1 cellular context compared by ENCODE assay signal in the genomic region with DNA sequence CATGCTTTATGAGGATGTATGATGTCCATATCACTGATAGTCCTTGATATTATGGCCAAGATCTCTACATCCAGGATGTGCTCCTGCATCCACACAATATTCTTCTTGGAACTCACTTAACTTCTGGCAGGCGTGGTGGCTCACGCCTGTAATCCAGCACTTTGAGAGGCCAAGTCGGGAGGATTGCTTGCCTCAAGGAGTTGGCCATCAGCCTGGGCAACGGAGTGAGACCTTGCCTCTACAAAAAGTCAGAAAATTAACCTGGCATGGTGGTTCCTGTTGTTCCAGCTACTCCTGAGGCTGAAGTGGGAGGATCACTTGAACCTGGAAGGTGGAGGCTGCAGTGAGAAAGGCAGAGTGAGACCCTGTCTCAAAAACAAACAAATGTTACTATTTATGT.
TF ChIP-seq lines count a peak whose summit lies in the region.

No MANE protein-coding gene starts in this region.

TF ChIP-seq in K562, 482 proteins besides CTCF, POLR2A, EP300 and RAD21:
- TF ChIP-seq ZC3H11A (IDR thresholded peaks at IDR 0.05; ENCODE audit: low read depth, low read length) (no peak), ZNF224 (CRISPR knock-in tag; IDR thresholded peaks at IDR 0.05) (no peak), SIN3B (IDR thresholded peaks at IDR 0.05; ENCODE audit: low read depth) (no peak), POLR2AphosphoS2 (IDR thresholded peaks at IDR 0.05; ENCODE audit: low read length) (no peak), POLR3G (IDR thresholded peaks at IDR 0.05; ENCODE audit: extremely low read depth, insufficient read length, insufficient replicate concordance) (no peak)
